ENCODE assay signal across 10 cellular contexts in genomic region chr20:35252598-35252997, GRCh38. TPM values are rescaled to one million over a fixed set of nuclear protein-coding genes. Genes with fewer than 3 reads are reported as not detected.
A peak's percentile ranks its signal among the peaks of the same experiment; 100 is the strongest.
DNase-seq lines count a peak whose midpoint lies in the region; ATAC-seq and TF ChIP-seq lines count a peak whose summit lies in the region.
"Not testable (repeated sequence)": the region's sequence is repeated elsewhere in the genome, so short reads cannot be mapped to it uniquely, and the experiment has no call there.
"Had no signal": no experiment of that assay in that cellular context is flagged by ENCODE, and none has a peak within 500 bp of the region (broad histone marks: within the 10 kb centered on the region; RNA-seq: fewer than 3 reads in every experiment).

No MANE protein-coding gene starts in this region.

- CTCF ChIA-PET in CD8-positive, alpha-beta T cell (lab: Charles Lee): interaction anchor here (1.3 to 2.1 kb wide), 2 partner anchors 39 to 107 kb away, joined by 3 to 11 read pairs; no protein-coding TSS in a partner anchor
- CTCF ChIA-PET in T-cell (lab: Charles Lee): interaction anchor here in 1 of 2 donors (0.5 to 1.2 kb wide), 5 partner anchors 25 to 697 kb away, joined by 3 to 6 read pairs (median 4); partner anchors contain the start of gene EIF6
- CTCF ChIA-PET in activated CD8-positive, alpha-beta T cell treated with anti-CD3 and anti-CD28 coated beads for 36 hours (lab: Charles Lee): interaction anchor here (1.4 to 1.9 kb wide), 3 partner anchors 15 to 108 kb away, joined by 4 to 6 read pairs (median 5); no protein-coding TSS in a partner anchor
- CTCF ChIA-PET in activated naive CD4-positive, alpha-beta T cell treated with anti-CD3 and anti-CD28 coated beads, Interleukin-2, amount 10 ng/mL, durations not matched to agents 7 days and 5 days (lab: Charles Lee): interaction anchor here (0.6 to 1.9 kb wide), 2 partner anchors 17 to 348 kb away, joined by 3 to 7 read pairs; no protein-coding TSS in a partner anchor

- not testable (repeated sequence) for H3K36me3 ChIP-seq in CD8-positive, alpha-beta T cell (ENCODE audit: insufficient read depth, low read length); effector memory CD4-positive, alpha-beta T cell (ENCODE audit: control insufficient read depth, insufficient read depth, low read length)

- peaks cover 13% of the 10 kb centered on the region for H3K36me3 Mint-ChIP-seq in CD8-positive, alpha-beta T cell
- peaks cover 33% of the 10 kb centered on the region for H3K36me3 Mint-ChIP-seq in T-cell
- not testable (repeated sequence) for H3K36me3 Mint-ChIP-seq in activated CD8-positive, alpha-beta T cell treated with anti-CD3 and anti-CD28 coated beads for 36 hours (ENCODE audit: low read depth); activated naive CD4-positive, alpha-beta T cell treated with anti-CD3 and anti-CD28 coated beads, Interleukin-2, amount 10 ng/mL, durations not matched to agents 7 days and 5 days; natural killer cell
- peaks cover 17% of the 10 kb centered on the region for H3K36me3 Mint-ChIP-seq in stimulated activated memory B cell treated with anti-CD40 and anti-IgM and Interleukin-4, amounts not matched to agents 10 μg/mL and 1 μg/mL and 100 μg/mL, for 72 hours

- not testable (repeated sequence) for H3K9me3 Mint-ChIP-seq in CD8-positive, alpha-beta T cell; T-cell; activated CD8-positive, alpha-beta T cell treated with anti-CD3 and anti-CD28 coated beads for 36 hours; activated naive CD4-positive, alpha-beta T cell treated with anti-CD3 and anti-CD28 coated beads, Interleukin-2, amount 10 ng/mL, durations not matched to agents 7 days and 5 days; natural killer cell; stimulated activated memory B cell treated with anti-CD40 and anti-IgM and Interleukin-4, amounts not matched to agents 10 μg/mL and 1 μg/mL and 100 μg/mL, for 72 hours

- H3K27ac Mint-ChIP-seq in CD8-positive, alpha-beta T cell: peak overlapping the region; percentile 99
- H3K27ac Mint-ChIP-seq in T-cell: peak overlapping the region; percentile 97 to 98
- H3K27ac Mint-ChIP-seq in activated CD8-positive, alpha-beta T cell treated with anti-CD3 and anti-CD28 coated beads for 36 hours: peak overlapping the region; percentile 90
- peak overlapping the region; percentile 99 for H3K27ac Mint-ChIP-seq in activated naive CD4-positive, alpha-beta T cell treated with anti-CD3 and anti-CD28 coated beads, Interleukin-2, amount 10 ng/mL, durations not matched to agents 7 days and 5 days
- peak overlapping the region; percentile 94 to 95 for H3K27ac Mint-ChIP-seq in natural killer cell
- peak overlapping the region; percentile 80 for H3K27ac Mint-ChIP-seq in stimulated activated memory B cell treated with anti-CD40 and anti-IgM and Interleukin-4, amounts not matched to agents 10 μg/mL and 1 μg/mL and 100 μg/mL, for 72 hours

- peak; percentile 13 for ATAC-seq in CD8-positive, alpha-beta T cell
- peak in 1 of 4 experiments; percentile 12 for ATAC-seq in T-cell (replicated peaks in 1 of 4)
- peak; percentile 11 for ATAC-seq in activated CD8-positive, alpha-beta T cell treated with anti-CD3 and anti-CD28 coated beads for 36 hours
- ATAC-seq in natural killer cell: peak; percentile 9 to 20 (median 18)
- ATAC-seq in stimulated activated memory B cell treated with anti-CD40 and anti-IgM and Interleukin-4, amounts not matched to agents 10 μg/mL and 1 μg/mL and 100 μg/mL, for 72 hours: not testable (repeated sequence)

- peaks cover 22% of the 10 kb centered on the region for H3K4me1 ChIP-seq in CD8-positive, alpha-beta T cell (ENCODE audit: insufficient read depth, low read length)
- H3K4me1 ChIP-seq in effector memory CD4-positive, alpha-beta T cell (ENCODE audit: control insufficient read depth, insufficient read depth, low read length, poor library complexity, severe bottlenecking): not testable (repeated sequence)

- peaks cover 28% of the 10 kb centered on the region for H3K4me1 Mint-ChIP-seq in CD8-positive, alpha-beta T cell (ENCODE audit: low read depth)
- H3K4me1 Mint-ChIP-seq in T-cell: peaks cover 18 to 31% (median 26%) of the 10 kb centered on the region in 3 donors
- peaks cover 24% of the 10 kb centered on the region for H3K4me1 Mint-ChIP-seq in activated CD8-positive, alpha-beta T cell treated with anti-CD3 and anti-CD28 coated beads for 36 hours (ENCODE audit: low read depth)
- H3K4me1 Mint-ChIP-seq in activated naive CD4-positive, alpha-beta T cell treated with anti-CD3 and anti-CD28 coated beads, Interleukin-2, amount 10 ng/mL, durations not matched to agents 7 days and 5 days: peaks cover 30% of the 10 kb centered on the region
- peaks cover 24% of the 10 kb centered on the region in 2 donors for H3K4me1 Mint-ChIP-seq in natural killer cell
- peaks cover 25% of the 10 kb centered on the region for H3K4me1 Mint-ChIP-seq in stimulated activated memory B cell treated with anti-CD40 and anti-IgM and Interleukin-4, amounts not matched to agents 10 μg/mL and 1 μg/mL and 100 μg/mL, for 72 hours

- POLR2A ChIA-PET in CD8-positive, alpha-beta T cell (lab: Charles Lee): interaction anchor here (1.2 to 2.0 kb wide), 2 partner anchors 25 to 32 kb away, joined by 4 to 9 read pairs; partner anchors contain the start of genes EIF6 and MMP24OS
- POLR2A ChIA-PET in T-cell (lab: Charles Lee): interaction anchor here in 1 of 2 donors (0.7 kb wide), 1 partner anchor 427 kb away, joined by 3 read pairs; the partner anchor contains the start of gene NCOA6
- POLR2A ChIA-PET in activated CD8-positive, alpha-beta T cell treated with anti-CD3 and anti-CD28 coated beads for 36 hours (lab: Charles Lee): not testable (repeated sequence)

- H3K27me3 ChIP-seq in CD8-positive, alpha-beta T cell (ENCODE audit: insufficient read depth, low read length); effector memory CD4-positive, alpha-beta T cell (replicated peaks; ENCODE audit: control insufficient read depth, insufficient read depth, low read length, poor library complexity, severe bottlenecking): not testable (repeated sequence)

- peak overlapping the region; percentile 68 for H3K4me3 Mint-ChIP-seq in CD8-positive, alpha-beta T cell
- peak overlapping the region; percentile 47 to 52 (median 52) for H3K4me3 Mint-ChIP-seq in T-cell
- not testable (repeated sequence) for H3K4me3 Mint-ChIP-seq in activated CD8-positive, alpha-beta T cell treated with anti-CD3 and anti-CD28 coated beads for 36 hours; stimulated activated memory B cell treated with anti-CD40 and anti-IgM and Interleukin-4, amounts not matched to agents 10 μg/mL and 1 μg/mL and 100 μg/mL, for 72 hours
- H3K4me3 Mint-ChIP-seq in activated naive CD4-positive, alpha-beta T cell treated with anti-CD3 and anti-CD28 coated beads, Interleukin-2, amount 10 ng/mL, durations not matched to agents 7 days and 5 days: peak overlapping the region; percentile 11
- H3K4me3 Mint-ChIP-seq in natural killer cell: peak overlapping the region; percentile 83

- H3K27me3 Mint-ChIP-seq in CD8-positive, alpha-beta T cell (ENCODE audit: low read depth); T-cell; activated CD8-positive, alpha-beta T cell treated with anti-CD3 and anti-CD28 coated beads for 36 hours; activated naive CD4-positive, alpha-beta T cell treated with anti-CD3 and anti-CD28 coated beads, Interleukin-2, amount 10 ng/mL, durations not matched to agents 7 days and 5 days; natural killer cell (ENCODE audit: low read depth in 2 of 2); stimulated activated memory B cell treated with anti-CD40 and anti-IgM and Interleukin-4, amounts not matched to agents 10 μg/mL and 1 μg/mL and 100 μg/mL, for 72 hours: not testable (repeated sequence)

- H3K4me3 ChIP-seq in CD8-positive, alpha-beta T cell (ENCODE audit: low read depth, low read length); effector memory CD4-positive, alpha-beta T cell (ENCODE audit: insufficient read depth, low read depth, low read length, poor library complexity, severe bottlenecking): not testable (repeated sequence)

- intact Hi-C loops in CD8-positive, alpha-beta T cell (cut with DNase I, micrococcal nuclease); activated CD8-positive, alpha-beta T cell treated with anti-CD3 and anti-CD28 coated beads for 36 hours (cut with micrococcal nuclease): not testable (repeated sequence)
- intact Hi-C loops in natural killer cell (cut with micrococcal nuclease): loop anchor here (10.0 kb wide), 1 partner anchor 362 kb away; the partner anchor contains the start of gene SPAG4

- H3K27ac ChIP-seq in CD8-positive, alpha-beta T cell (ENCODE audit: low read depth, low read length): peak overlapping the region; percentile 57
- H3K27ac ChIP-seq in effector memory CD4-positive, alpha-beta T cell (ENCODE audit: insufficient read depth, low read length, poor library complexity, severe bottlenecking): peak overlapping the region; percentile 60

- TF ChIP-seq CTCF in CD8-positive, alpha-beta T cell (IDR thresholded peaks at IDR 0.05); activated CD8-positive, alpha-beta T cell treated with anti-CD3 and anti-CD28 coated beads for 36 hours (IDR thresholded peaks at IDR 0.05); natural killer cell (IDR thresholded peaks at IDR 0.05): not testable (repeated sequence)

- DNase-seq in CD8-positive, alpha-beta T cell; T-cell; activated CD8-positive, alpha-beta T cell treated with anti-CD3 and anti-CD28 coated beads for 36 hours; activated naive CD4-positive, alpha-beta T cell treated with anti-CD3 and anti-CD28 coated beads, Interleukin-2, amount 10 ng/mL, durations not matched to agents 7 days and 5 days; effector memory CD4-positive, alpha-beta T cell; natural killer cell: not testable (repeated sequence)

- not testable (repeated sequence) for H3K9me3 ChIP-seq in CD8-positive, alpha-beta T cell (ENCODE audit: low read length); effector memory CD4-positive, alpha-beta T cell (ENCODE audit: control insufficient read depth, low read length)

RNA-seq across cellular contexts. Expression of gene MMP24OS, which starts 25.3 kb away (rescaled TPM):
- total RNA-seq in CD8-positive, alpha-beta T cell: 10 to 100 TPM; 64.5 to 67.1 TPM
- total RNA-seq in T-cell (10 to 100 TPM; 59.5 to 95.5 (median 72.0) TPM), natural killer cell (10 to 100 TPM; 76.5 to 92.7 (median 86.6) TPM)
- total RNA-seq in activated CD8-positive, alpha-beta T cell treated with anti-CD3 and anti-CD28 coated beads for 36 hours: 10 to 100 TPM; 46.6 to 48.4 TPM

RNA-seq across cellular contexts. Expression of gene MMP24, which starts 26.1 kb away (rescaled TPM):
- under 1 TPM; 0.08 to 0.11 TPM for total RNA-seq in CD8-positive, alpha-beta T cell
- total RNA-seq in T-cell: under 1 TPM in 3 of 5 donors, not detected in 2; 0.15 to 0.49 (median 0.16) TPM
- not detected for total RNA-seq in activated CD8-positive, alpha-beta T cell treated with anti-CD3 and anti-CD28 coated beads for 36 hours
- under 1 TPM; 0.14 to 0.18 (median 0.16) TPM for total RNA-seq in natural killer cell

RNA-seq across cellular contexts. Expression of gene EIF6, which starts 32.0 kb away (rescaled TPM):
- total RNA-seq in CD8-positive, alpha-beta T cell: 10 to 100 TPM; 41.7 to 43.2 TPM
- total RNA-seq in T-cell: 10 to 100 TPM; 43.8 to 70.7 (median 69.6) TPM
- 100 to 1,000 TPM; 132 to 144 TPM for total RNA-seq in activated CD8-positive, alpha-beta T cell treated with anti-CD3 and anti-CD28 coated beads for 36 hours
- 10 to 100 TPM; 73.9 to 81.4 (median 79.0) TPM for total RNA-seq in natural killer cell

RNA-seq across cellular contexts. Expression of gene FAM83C, which starts 39.6 kb away (rescaled TPM):
- not detected for total RNA-seq in CD8-positive, alpha-beta T cell
- total RNA-seq in T-cell (under 1 TPM in 1 of 5 donors, not detected in 4; 0.15 TPM), natural killer cell (not detected)
- not detected for total RNA-seq in activated CD8-positive, alpha-beta T cell treated with anti-CD3 and anti-CD28 coated beads for 36 hours
- total RNA-seq: Caco-2, H4, HFFc6 had no signal
